Comparison of ENCODE assay signal across 18 cellular contexts in the genomic region with DNA sequence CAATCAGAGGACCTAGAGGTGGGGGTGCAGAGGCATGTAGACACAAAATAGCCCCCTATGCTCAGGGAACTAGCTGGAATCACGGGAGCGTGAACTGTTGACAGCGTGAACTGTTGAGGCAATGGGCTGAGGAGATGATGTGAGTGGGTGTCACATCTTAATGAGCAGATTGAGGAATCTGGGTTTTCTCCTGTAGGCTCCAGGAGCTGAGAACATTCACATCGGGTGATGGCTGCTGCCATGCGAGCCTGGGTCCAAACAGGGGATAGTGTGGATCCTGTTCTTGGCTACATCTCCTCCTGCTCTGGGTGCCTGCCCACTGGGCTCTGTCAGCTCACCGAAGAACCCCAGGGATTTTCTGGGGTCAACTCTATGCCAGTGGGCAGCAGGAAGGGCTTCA. TPM values are rescaled to one million over a fixed set of nuclear protein-coding genes. Genes with fewer than 3 reads are reported as not detected.
DNase-seq lines count a peak whose midpoint lies in the region; ATAC-seq, FAIRE-seq and TF ChIP-seq lines count a peak whose summit lies in the region.
"Had no signal": no experiment of that assay in that cellular context is flagged by ENCODE, and none has a peak within 500 bp of the region (broad histone marks: within the 10 kb centered on the region; RNA-seq: fewer than 3 reads in every experiment).

No MANE protein-coding gene starts in this region.

- peaks cover 6 to 12% (median 6%) of the 10 kb centered on the region in 3 donors for H3K4me1 Mint-ChIP-seq in CD8-positive, alpha-beta memory T cell

- peak overlapping the region; percentile 85 for H3K4me2 ChIP-seq in SK-N-SH
- peak overlapping the region; percentile 7 for H3K4me2 ChIP-seq in mammary epithelial cell (ENCODE audit: insufficient read depth, low read depth, low read length)

- H3K27me3 Mint-ChIP-seq in CD8-positive, alpha-beta memory T cell: peaks cover 48 to 78% of the 10 kb centered on the region in 2 donors

- H4K20me1 ChIP-seq in SK-N-SH (ENCODE audit: insufficient read depth): peaks cover 14% of the 10 kb centered on the region; the same call in 1 of the 2 replicates
- H4K20me1 ChIP-seq in mammary epithelial cell (ENCODE audit: insufficient read depth, low read length): no peaks in the 10 kb centered on the region

- ATAC-seq in SK-N-SH treated with all-trans-retinoic acid at 6 μM for 48 hours: no peak
- ATAC-seq in thoracic aorta (ENCODE audit: insufficient number of reproducible peaks, low FRiP score, low read depth): no peak
- no peak for ATAC-seq in pancreas

- WGBS in SK-N-SH (ENCODE audit: low lambda C conversion rate): 94% methylated on average over 6 of the region's 6 CpGs
- 94% methylated on average over 6 of the region's 6 CpGs for WGBS in mammary epithelial cell (ENCODE audit: low coverage, missing lambda C conversion rate)
- WGBS in pancreas, 2 donors: 95 to 97% methylated on average over 6 of the region's 6 CpGs

- H3K9ac ChIP-seq in SK-N-SH (peak overlapping the region; percentile 94), mammary epithelial cell (ENCODE audit: insufficient read depth, low read length) (no peak overlapping the region)

- no peaks in the 10 kb centered on the region for H3K27me3 ChIP-seq in SK-N-SH (ENCODE audit: insufficient read depth)
- H3K27me3 ChIP-seq in mammary epithelial cell (ENCODE audit: insufficient read depth, low read length): no peaks in the 10 kb centered on the region
- no peaks in the 10 kb centered on the region for H3K27me3 ChIP-seq in layer of hippocampus (ENCODE audit: control insufficient read depth, insufficient read depth, low read length)
- H3K27me3 ChIP-seq in thoracic aorta (replicated peaks; ENCODE audit: insufficient read depth): no peaks in the 10 kb centered on the region
- H3K27me3 ChIP-seq in pancreas: no peaks in the 10 kb centered on the region
- peaks cover 13% of the 10 kb centered on the region for H3K27me3 ChIP-seq in CD8-positive, alpha-beta memory T cell (ENCODE audit: insufficient read depth, low read length, poor library complexity, severe bottlenecking)
- H3K27me3 ChIP-seq: adrenal gland had no signal

- no peak overlapping the region for H3K27ac Mint-ChIP-seq in CD8-positive, alpha-beta memory T cell

- no peak for TF ChIP-seq CTCF in SK-N-SH (IDR thresholded peaks at IDR 0.05)
- TF ChIP-seq CTCF in mammary epithelial cell (conservative IDR thresholded peaks at IDR 0.05 in 1 of 2, IDR thresholded peaks at IDR 0.05 in 1 of 2; ENCODE audit: extremely low read depth in 1 of 2, insufficient read depth in 1 of 2, low read depth in 1 of 2, low read length in 2 of 2): no peak
- no peak for TF ChIP-seq CTCF in thoracic aorta (IDR thresholded peaks at IDR 0.05)
- TF ChIP-seq CTCF in pancreas (IDR thresholded peaks at IDR 0.05): no peak

- no peak for TF ChIP-seq EP300 in SK-N-SH (IDR thresholded peaks at IDR 0.05; ENCODE audit: borderline replicate concordance in 1 of 2, low read depth in 1 of 2, low read length in 1 of 2)

- no peak for FAIRE-seq in pancreas (lab: Jason Lieb, UNC)
- FAIRE-seq: G401.6 had no signal

- POLR2A ChIA-PET in SK-N-SH (lab: Yijun Ruan, JAX): interaction anchor here (3.8 kb wide), 1 partner anchor 17 kb away, joined by 21 read pairs; no protein-coding TSS in a partner anchor
- POLR2A ChIA-PET in CD8-positive, alpha-beta memory T cell (lab: Charles Lee): no interaction called here

- H3K4me1 ChIP-seq in SK-N-SH (ENCODE audit: control insufficient read depth in 1 of 2, insufficient read depth in 2 of 2, low read depth in 1 of 2, low read length in 1 of 2) (peaks cover 16 to 19% of the 10 kb centered on the region in 2 experiments), mammary epithelial cell (ENCODE audit: insufficient read depth, low read length) (peaks cover 30% of the 10 kb centered on the region), thoracic aorta (ENCODE audit: control insufficient read depth in 1 of 2, low read depth in 2 of 2) (peaks cover 12 to 44% of the 10 kb centered on the region in 2 donors), pancreas (no peaks in the 10 kb centered on the region)
- H3K4me1 ChIP-seq in CD8-positive, alpha-beta memory T cell (ENCODE audit: insufficient read depth, low read length): no peaks in the 10 kb centered on the region

- H3K79me2 ChIP-seq in SK-N-SH (ENCODE audit: insufficient read depth) (peaks cover 74% of the 10 kb centered on the region), mammary epithelial cell (ENCODE audit: insufficient read depth, low read length) (peaks cover 35% of the 10 kb centered on the region)

- H3K4me3 Mint-ChIP-seq in CD8-positive, alpha-beta memory T cell: no peak overlapping the region

- CTCF ChIA-PET in SK-N-SH (lab: Yijun Ruan, JAX) (interaction anchor here (1.2 to 5.7 kb wide), 5 partner anchors 9 to 949 kb away, joined by 3 to 27 read pairs (median 3); no protein-coding TSS in a partner anchor), mammary epithelial cell (lab: Charles Lee; ENCODE audit: low non-redundant PET) (interaction anchor here (1.7 kb wide), 1 partner anchor 23 kb away, joined by 6 read pairs; no protein-coding TSS in a partner anchor)
- CTCF ChIA-PET in CD8-positive, alpha-beta memory T cell (lab: Charles Lee): no interaction called here

- H3K4me3 ChIP-seq in SK-N-SH (ENCODE audit: low read depth in 2 of 2, low read length in 1 of 2) (peak overlapping the region; percentile 81 to 86; a peak in 3 of 4 replicates), mammary epithelial cell (replicated peaks in 1 of 3; ENCODE audit: insufficient read depth in 1 of 3, low read depth in 2 of 3, low read length in 3 of 3) (no peak overlapping the region), thoracic aorta (peak overlapping the region; percentile 85), pancreas (no peak overlapping the region)
- no peak overlapping the region for H3K4me3 ChIP-seq in CD8-positive, alpha-beta memory T cell (ENCODE audit: low read length)
- H3K4me3 ChIP-seq: adrenal gland had no signal

- dilution Hi-C loops in mammary epithelial cell (cut with HindIII; ENCODE audit: low sequenced_read_pairs): no loop called here

- peak overlapping the region in 1 of 2 experiments; percentile 97; a peak in 2 of 4 replicates for H3K27ac ChIP-seq in SK-N-SH (ENCODE audit: low read depth in 2 of 2, low read length in 1 of 2)
- H3K27ac ChIP-seq in mammary epithelial cell (ENCODE audit: insufficient read depth, low read depth, low read length): peak overlapping the region; percentile 83
- peak overlapping the region; percentile 85 for H3K27ac ChIP-seq in layer of hippocampus (ENCODE audit: low read depth, low read length)
- peak overlapping the region in 1 of 2 donors; percentile 98 for H3K27ac ChIP-seq in thoracic aorta
- H3K27ac ChIP-seq in pancreas: no peak overlapping the region
- H3K27ac ChIP-seq in CD8-positive, alpha-beta memory T cell (ENCODE audit: low read depth, low read length): no peak overlapping the region
- H3K27ac ChIP-seq: 22Rv1 had no signal

- no TSS peak for BruUV-seq in mammary epithelial cell (replicated peaks; lab: Mats Ljungman, UMichigan)

- TF ChIP-seq RAD21 in SK-N-SH (IDR thresholded peaks at IDR 0.05; ENCODE audit: low read length): no peak

- intact Hi-C loops in mammary epithelial cell (cut with micrococcal nuclease): loop anchor here (1.0 to 10.0 kb wide), 2 partner anchors 27 to 203 kb away; no protein-coding TSS in a partner anchor
- intact Hi-C loops in pancreas (cut with DNase I): no loop called here

- H3F3A ChIP-seq in SK-N-SH (replicated peaks; ENCODE audit: insufficient read depth): peaks cover 38% of the 10 kb centered on the region

- no peaks in the 10 kb centered on the region for H3K9me3 ChIP-seq in SK-N-SH
- H3K9me3 ChIP-seq in mammary epithelial cell (replicated peaks; ENCODE audit: insufficient read depth, low read length): no peaks in the 10 kb centered on the region
- H3K9me3 ChIP-seq in thoracic aorta: no peaks in the 10 kb centered on the region
- no peaks in the 10 kb centered on the region for H3K9me3 ChIP-seq in pancreas
- H3K9me3 ChIP-seq in CD8-positive, alpha-beta memory T cell (ENCODE audit: low read length): no peaks in the 10 kb centered on the region
- H3K9me3 ChIP-seq: adrenal gland had no signal

- no peaks in the 10 kb centered on the region for H3K9me2 ChIP-seq in SK-N-SH

- no peak overlapping the region for H2AFZ ChIP-seq in SK-N-SH (ENCODE audit: low read depth)
- H2AFZ ChIP-seq in mammary epithelial cell (ENCODE audit: low read depth, low read length): no peak overlapping the region

- in situ Hi-C loops in mammary epithelial cell (cut with MboI; ENCODE audit: low sequenced_read_pairs in 2 of 2): no loop called here

- H3K36me3 ChIP-seq in SK-N-SH (replicated peaks in 1 of 2; ENCODE audit: control insufficient read depth in 1 of 2, insufficient read depth in 2 of 2, low read length in 1 of 2) (peaks cover 25 to 43% of the 10 kb centered on the region in 2 experiments), mammary epithelial cell (ENCODE audit: insufficient read depth, low read length) (peaks cover 11% of the 10 kb centered on the region), thoracic aorta (peaks cover 4% of the 10 kb centered on the region), pancreas (no peaks in the 10 kb centered on the region)
- H3K36me3 ChIP-seq in CD8-positive, alpha-beta memory T cell (ENCODE audit: insufficient read depth, low read length): no peaks in the 10 kb centered on the region
- H3K36me3 ChIP-seq: adrenal gland had no signal

- H3K36me3 Mint-ChIP-seq in CD8-positive, alpha-beta memory T cell: no peaks in the 10 kb centered on the region

- DNase-seq in SK-N-SH (no peak), mammary epithelial cell (no peak), thoracic aorta (ENCODE audit: low spot score) (no peak), pancreas (no peak), DMS114 treated with DMSO at 0.1 percent for 48 hours (lab: John Stamatoyannopoulos, UW; ENCODE audit: unreplicated experiment) (no peak)
- DNase-seq in CD8-positive, alpha-beta memory T cell: no peak
- DNase-seq: activated CD4-positive, alpha-beta T cell treated with anti-CD3 and anti-CD28 coated beads for 4 hours; islet precursor cell; MM.1S; NCI-H2081 treated with DMSO at 0.1 percent for 48 hours; NCI-H748 treated with DMSO at 0.1 percent for 48 hours; RPMI8226; stimulated activated CD4-positive, alpha-beta T cell treated with anti-CD3 and anti-CD28 coated beads, Interleukin-1b, Interleukin-23, amount 100 ng/mL, for 48 hours had no signal

- H3K9me3 Mint-ChIP-seq in CD8-positive, alpha-beta memory T cell: no peaks in the 10 kb centered on the region

RNA-seq across cellular contexts. Expression of a gene that starts 2.1 kb away (rescaled TPM):
- 193 and 236 TPM in 2 replicates for polyA plus RNA-seq in SK-N-SH (2012; rRNA removed)
- polyA plus RNA-seq in SK-N-SH (2012; cell fraction: cytosol; rRNA removed): 223 and 271 TPM in 2 replicates
- 118 and 123 TPM in 2 replicates for polyA plus RNA-seq in SK-N-SH (2012; cell fraction: nucleus; rRNA removed)
- total RNA-seq in mammary epithelial cell: 10 to 100 TPM; 37.5 to 77.3 TPM
- polyA plus RNA-seq in mammary epithelial cell: 39.1 TPM
- polyA minus RNA-seq in mammary epithelial cell: 5.9 TPM
- 10 to 100 TPM; 43.3 to 92.6 TPM for total RNA-seq in thoracic aorta
- total RNA-seq in pancreas: 1 to 10 TPM; 5.9 to 9.7 (median 7.6) TPM
- 10 to 100 TPM in 1 of 2 donors, 1 to 10 TPM in 1; 9.9 to 10.3 TPM for polyA plus RNA-seq in pancreas
- under 1 TPM in 1 of 2 experiments, not detected in 1; 0.51 TPM for total RNA-seq in CD8-positive, alpha-beta memory T cell
- 0.05 TPM for polyA plus RNA-seq in CD8-positive, alpha-beta memory T cell

RNA-seq across cellular contexts. Expression of a gene that starts 40.3 kb away (rescaled TPM):
- polyA plus RNA-seq in SK-N-SH (2012; rRNA removed) (2.9 and 3.2 TPM in 2 replicates), mammary epithelial cell (2.5 TPM), pancreas (1 to 10 TPM in 1 of 2 donors, under 1 TPM in 1; 0.87 to 2.6 TPM)
- 4.4 TPM in 2 replicates for polyA plus RNA-seq in SK-N-SH (2012; cell fraction: cytosol; rRNA removed)
- 2.5 and 3.8 TPM in 2 replicates for polyA plus RNA-seq in SK-N-SH (2012; cell fraction: nucleus; rRNA removed)
- total RNA-seq in mammary epithelial cell (1 to 10 TPM; 3.0 to 4.9 TPM), thoracic aorta (1 to 10 TPM in 1 of 2 donors, under 1 TPM in 1; 0.81 to 1.4 TPM), pancreas (1 to 10 TPM in 1 of 6 donors, under 1 TPM in 5; 0.43 to 1.3 (median 0.78) TPM)
- polyA minus RNA-seq in mammary epithelial cell: 3.7 TPM
- under 1 TPM; 0.18 to 0.20 TPM for total RNA-seq in CD8-positive, alpha-beta memory T cell
- not detected for polyA plus RNA-seq in CD8-positive, alpha-beta memory T cell

RNA-seq across cellular contexts. Expression of a gene that starts 40.7 kb away (rescaled TPM):
- polyA plus RNA-seq in SK-N-SH (2012; rRNA removed) (7.2 and 10.4 TPM in 2 replicates), mammary epithelial cell (4.3 TPM), pancreas (1 to 10 TPM; 4.8 to 6.4 TPM)
- 10.5 and 13.2 TPM in 2 replicates for polyA plus RNA-seq in SK-N-SH (2012; cell fraction: cytosol; rRNA removed)
- polyA plus RNA-seq in SK-N-SH (2012; cell fraction: nucleus; rRNA removed): 7.4 and 14.2 TPM in 2 replicates
- total RNA-seq in mammary epithelial cell (10 to 100 TPM in 1 of 2 donors, 1 to 10 TPM in 1; 9.0 to 21.2 TPM), thoracic aorta (1 to 10 TPM; 8.9 to 9.4 TPM), pancreas (1 to 10 TPM; 1.7 to 4.7 (median 3.1) TPM)
- 26.5 TPM for polyA minus RNA-seq in mammary epithelial cell
- under 1 TPM; 0.46 to 0.62 TPM for total RNA-seq in CD8-positive, alpha-beta memory T cell
- not detected for polyA plus RNA-seq in CD8-positive, alpha-beta memory T cell

Comparison
In these comparisons a context has a peak if more than half of its experiments do, and no peak if none do; other contexts are left out.
1. H3K27ac ChIP-seq: peak in mammary epithelial cell (single experiment) and layer of hippocampus (single experiment); none in pancreas (0 of 4) and CD8-positive, alpha-beta memory T cell (single experiment).
2. H3K4me3 ChIP-seq: peak in SK-N-SH (2 of 2) and thoracic aorta (single experiment); none in mammary epithelial cell (0 of 3), pancreas (0 of 4) and CD8-positive, alpha-beta memory T cell (single experiment).
3. RNA of a gene that starts 2.1 kb away (total RNA-seq): 43.3 to 92.6 TPM in thoracic aorta, 37.5 to 77.3 TPM in mammary epithelial cell and 5.9 to 9.7 TPM in pancreas; 0.51 TPM in CD8-positive, alpha-beta memory T cell; every median in the first group is over 4 times any median in the second.